ENCODE assay signal across 1 cellular context in genomic region chr3:101518421-101518871, GRCh38.
TF ChIP-seq lines count a peak whose summit lies in the region.

No MANE protein-coding gene starts in this region.

TF ChIP-seq in GM12878, 131 proteins besides CTCF, POLR2A, EP300 and RAD21 (continued from another document):
- TF ChIP-seq CBX5 (IDR thresholded peaks at IDR 0.05; ENCODE audit: low read depth), result 0 out of 2 replicates have a peak, but pooled peaks have one; percentile 77
- peak; percentile 79 for TF ChIP-seq CREM (IDR thresholded peaks at IDR 0.05; ENCODE audit: low read depth)
- peak; percentile 21 for TF ChIP-seq MEF2B (IDR thresholded peaks at IDR 0.05; ENCODE audit: partially characterized antibody, poor library complexity, severe bottlenecking)
- peak; percentile 52; the same call in 1 of the 2 replicates for TF ChIP-seq POLR2AphosphoS5 (IDR thresholded peaks at IDR 0.05; ENCODE audit: low read length)
- TF ChIP-seq, protein P1, sequence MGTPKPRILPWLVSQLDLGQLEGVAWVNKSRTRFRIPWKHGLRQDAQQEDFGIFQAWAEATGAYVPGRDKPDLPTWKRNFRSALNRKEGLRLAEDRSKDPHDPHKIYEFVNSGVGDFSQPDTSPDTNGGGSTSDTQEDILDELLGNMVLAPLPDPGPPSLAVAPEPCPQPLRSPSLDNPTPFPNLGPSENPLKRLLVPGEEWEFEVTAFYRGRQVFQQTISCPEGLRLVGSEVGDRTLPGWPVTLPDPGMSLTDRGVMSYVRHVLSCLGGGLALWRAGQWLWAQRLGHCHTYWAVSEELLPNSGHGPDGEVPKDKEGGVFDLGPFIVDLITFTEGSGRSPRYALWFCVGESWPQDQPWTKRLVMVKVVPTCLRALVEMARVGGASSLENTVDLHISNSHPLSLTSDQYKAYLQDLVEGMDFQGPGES (IDR thresholded peaks at IDR 0.05), result no peak
